In the genomic region with DNA sequence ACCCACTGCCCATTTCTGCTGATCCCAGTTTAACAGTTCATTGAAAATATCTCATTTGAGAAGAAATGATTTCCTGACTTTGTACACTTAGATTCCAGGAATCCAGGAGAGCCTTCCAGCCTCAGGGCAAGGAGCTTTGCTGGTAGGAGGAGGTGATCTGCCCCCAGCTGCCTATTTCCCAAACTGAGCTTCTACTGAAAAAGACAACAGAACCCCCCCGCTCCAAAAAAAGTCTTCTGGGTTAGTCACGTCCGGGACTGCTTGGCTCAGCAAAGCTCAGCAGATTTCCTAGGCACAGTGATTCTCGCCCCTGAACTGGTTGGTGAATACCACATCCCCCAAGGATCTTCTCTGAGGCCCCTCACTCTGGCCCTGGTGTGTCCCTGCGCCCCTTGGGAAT, we compare ENCODE assay signal across 1 cellular context.
TF ChIP-seq lines count a peak whose summit lies in the region.

No MANE protein-coding gene starts in this region.

TF ChIP-seq in WTC11, 78 proteins besides CTCF, POLR2A, EP300 and RAD21 (continued from another document):
- TF ChIP-seq, protein P1, sequence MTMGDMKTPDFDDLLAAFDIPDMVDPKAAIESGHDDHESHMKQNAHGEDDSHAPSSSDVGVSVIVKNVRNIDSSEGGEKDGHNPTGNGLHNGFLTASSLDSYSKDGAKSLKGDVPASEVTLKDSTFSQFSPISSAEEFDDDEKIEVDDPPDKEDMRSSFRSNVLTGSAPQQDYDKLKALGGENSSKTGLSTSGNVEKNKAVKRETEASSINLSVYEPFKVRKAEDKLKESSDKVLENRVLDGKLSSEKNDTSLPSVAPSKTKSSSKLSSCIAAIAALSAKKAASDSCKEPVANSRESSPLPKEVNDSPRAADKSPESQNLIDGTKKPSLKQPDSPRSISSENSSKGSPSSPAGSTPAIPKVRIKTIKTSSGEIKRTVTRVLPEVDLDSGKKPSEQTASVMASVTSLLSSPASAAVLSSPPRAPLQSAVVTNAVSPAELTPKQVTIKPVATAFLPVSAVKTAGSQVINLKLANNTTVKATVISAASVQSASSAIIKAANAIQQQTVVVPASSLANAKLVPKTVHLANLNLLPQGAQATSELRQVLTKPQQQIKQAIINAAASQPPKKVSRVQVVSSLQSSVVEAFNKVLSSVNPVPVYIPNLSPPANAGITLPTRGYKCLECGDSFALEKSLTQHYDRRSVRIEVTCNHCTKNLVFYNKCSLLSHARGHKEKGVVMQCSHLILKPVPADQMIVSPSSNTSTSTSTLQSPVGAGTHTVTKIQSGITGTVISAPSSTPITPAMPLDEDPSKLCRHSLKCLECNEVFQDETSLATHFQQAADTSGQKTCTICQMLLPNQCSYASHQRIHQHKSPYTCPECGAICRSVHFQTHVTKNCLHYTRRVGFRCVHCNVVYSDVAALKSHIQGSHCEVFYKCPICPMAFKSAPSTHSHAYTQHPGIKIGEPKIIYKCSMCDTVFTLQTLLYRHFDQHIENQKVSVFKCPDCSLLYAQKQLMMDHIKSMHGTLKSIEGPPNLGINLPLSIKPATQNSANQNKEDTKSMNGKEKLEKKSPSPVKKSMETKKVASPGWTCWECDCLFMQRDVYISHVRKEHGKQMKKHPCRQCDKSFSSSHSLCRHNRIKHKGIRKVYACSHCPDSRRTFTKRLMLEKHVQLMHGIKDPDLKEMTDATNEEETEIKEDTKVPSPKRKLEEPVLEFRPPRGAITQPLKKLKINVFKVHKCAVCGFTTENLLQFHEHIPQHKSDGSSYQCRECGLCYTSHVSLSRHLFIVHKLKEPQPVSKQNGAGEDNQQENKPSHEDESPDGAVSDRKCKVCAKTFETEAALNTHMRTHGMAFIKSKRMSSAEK (CRISPR knock-in tag; IDR thresholded peaks at IDR 0.05; ENCODE audit: borderline replicate concordance) = no peak
- no peak for TF ChIP-seq PRRX2 (CRISPR knock-in tag; IDR thresholded peaks at IDR 0.05)
- TF ChIP-seq ZNF263 (CRISPR knock-in tag; IDR thresholded peaks at IDR 0.05; ENCODE audit: low read depth) = no peak
